1 cellular context compared by ENCODE assay signal in genomic region chr16:52573365-52574104, GRCh38.
TF ChIP-seq lines count a peak whose summit lies in the region.

No MANE protein-coding gene starts in this region.

TF ChIP-seq in HepG2, 621 proteins besides CTCF, POLR2A, EP300 and RAD21 (continued from another document and continues in another):
- TF ChIP-seq CBX5 (CRISPR knock-in tag; IDR thresholded peaks at IDR 0.05; ENCODE audit: borderline replicate concordance) (peak; percentile 86), SSRP1 (CRISPR knock-in tag; IDR thresholded peaks at IDR 0.05) (peak; percentile 64; the same call in 1 of the 2 replicates), MXI1 (IDR thresholded peaks at IDR 0.05; ENCODE audit: borderline replicate concordance, low read depth, low read length) (peak; percentile 59; the same call in 1 of the 3 replicates), ZNF292 (CRISPR knock-in tag; IDR thresholded peaks at IDR 0.05; ENCODE audit: borderline replicate concordance, low read depth) (peak; percentile 94; the same call in 1 of the 2 replicates), ZNF317 (CRISPR knock-in tag; IDR thresholded peaks at IDR 0.05) (no peak; the same call in 1 of the 2 replicates), SP4 (CRISPR knock-in tag; IDR thresholded peaks at IDR 0.05) (no peak), ZNF546 (CRISPR knock-in tag; conservative IDR thresholded peaks at IDR 0.05) (no peak), KDM1A (CRISPR knock-in tag; IDR thresholded peaks at IDR 0.05) (peak; percentile 55; the same call in 1 of the 2 replicates), POLR2AphosphoS5 (IDR thresholded peaks at IDR 0.05; ENCODE audit: low read depth, low read length) (peak; percentile 60), THAP11 (CRISPR knock-in tag; IDR thresholded peaks at IDR 0.05) (peak; percentile 80), IRF9 (CRISPR knock-in tag; IDR thresholded peaks at IDR 0.05; ENCODE audit: borderline replicate concordance) (no peak), KDM4B (CRISPR knock-in tag; IDR thresholded peaks at IDR 0.05) (0 out of 2 replicates have a peak, but pooled peaks have one; percentile 59), ZNF790 (CRISPR knock-in tag; IDR thresholded peaks at IDR 0.05; ENCODE audit: borderline replicate concordance) (no peak; the same call in 1 of the 2 replicates), IKZF4 (CRISPR knock-in tag; IDR thresholded peaks at IDR 0.05; ENCODE audit: borderline replicate concordance, low read depth, not compliant biosample characterization) (no peak), E2F2 (CRISPR knock-in tag; IDR thresholded peaks at IDR 0.05; ENCODE audit: borderline replicate concordance) (no peak), ZNF839 (CRISPR knock-in tag; IDR thresholded peaks at IDR 0.05; ENCODE audit: borderline replicate concordance) (no peak), ZNF160 (CRISPR knock-in tag; IDR thresholded peaks at IDR 0.05) (no peak), ZNF768 (CRISPR knock-in tag; IDR thresholded peaks at IDR 0.05) (no peak), MLLT10 (CRISPR knock-in tag; IDR thresholded peaks at IDR 0.05) (no peak), POLR2G (IDR thresholded peaks at IDR 0.05; ENCODE audit: low read depth, low read length) (peak; percentile 63), ZNF652 (CRISPR knock-in tag; IDR thresholded peaks at IDR 0.05; ENCODE audit: borderline replicate concordance, low read depth) (peak; percentile 67), SRSF9 (IDR thresholded peaks at IDR 0.05; ENCODE audit: borderline replicate concordance, insufficient read depth, low read depth, low read length, poor library complexity, severe bottlenecking) (no peak), BHLHE40 (IDR thresholded peaks at IDR 0.05; ENCODE audit: low read length) (no peak), DMAP1 (CRISPR knock-in tag; IDR thresholded peaks at IDR 0.05) (no peak; the same call in none of the 2 replicates), RXRA (CRISPR knock-in tag; IDR thresholded peaks at IDR 0.05) (no peak; the same call in 1 of the 2 replicates), RXRB (CRISPR knock-in tag; IDR thresholded peaks at IDR 0.05; ENCODE audit: borderline replicate concordance) (peak; percentile 91), CBX1 (IDR thresholded peaks at IDR 0.05; ENCODE audit: low read depth) (peak; percentile 85), ZNF44 (CRISPR knock-in tag; IDR thresholded peaks at IDR 0.05) (0 out of 2 replicates have a peak, but pooled peaks have one; percentile 43), RBFOX2 (IDR thresholded peaks at IDR 0.05; ENCODE audit: low read depth, low read length) (no peak), ZNF431 (CRISPR knock-in tag; IDR thresholded peaks at IDR 0.05; ENCODE audit: borderline replicate concordance, low read depth) (no peak), ZNF382 (CRISPR knock-in tag; IDR thresholded peaks at IDR 0.05; ENCODE audit: borderline replicate concordance) (no peak), ZNF362 (CRISPR knock-in tag; IDR thresholded peaks at IDR 0.05; ENCODE audit: borderline replicate concordance) (no peak; the same call in 1 of the 2 replicates), HIC2 (CRISPR knock-in tag; IDR thresholded peaks at IDR 0.05; ENCODE audit: low read depth) (peak; percentile 38; the same call in 1 of the 2 replicates), NFE2L2 (IDR thresholded peaks at IDR 0.05; ENCODE audit: low read length) (no peak), ZZZ3 (CRISPR knock-in tag; IDR thresholded peaks at IDR 0.05; ENCODE audit: borderline replicate concordance) (peak; percentile 41; the same call in 1 of the 2 replicates), SOX5 (CRISPR knock-in tag; IDR thresholded peaks at IDR 0.05; ENCODE audit: borderline replicate concordance) (peak; percentile 92), ZKSCAN1 (IDR thresholded peaks at IDR 0.05; ENCODE audit: low read length) (0 out of 2 replicates have a peak, but pooled peaks have one; percentile 3), MAFK (conservative IDR thresholded peaks at IDR 0.05 in 1 of 2, IDR thresholded peaks at IDR 0.05 in 1 of 2; ENCODE audit: low read length in 2 of 2) (no peak)
- TF ChIP-seq, protein P1, sequence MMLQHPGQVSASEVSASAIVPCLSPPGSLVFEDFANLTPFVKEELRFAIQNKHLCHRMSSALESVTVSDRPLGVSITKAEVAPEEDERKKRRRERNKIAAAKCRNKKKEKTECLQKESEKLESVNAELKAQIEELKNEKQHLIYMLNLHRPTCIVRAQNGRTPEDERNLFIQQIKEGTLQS (CRISPR knock-in tag; IDR thresholded peaks at IDR 0.05), result no peak
- TF ChIP-seq, protein P2, sequence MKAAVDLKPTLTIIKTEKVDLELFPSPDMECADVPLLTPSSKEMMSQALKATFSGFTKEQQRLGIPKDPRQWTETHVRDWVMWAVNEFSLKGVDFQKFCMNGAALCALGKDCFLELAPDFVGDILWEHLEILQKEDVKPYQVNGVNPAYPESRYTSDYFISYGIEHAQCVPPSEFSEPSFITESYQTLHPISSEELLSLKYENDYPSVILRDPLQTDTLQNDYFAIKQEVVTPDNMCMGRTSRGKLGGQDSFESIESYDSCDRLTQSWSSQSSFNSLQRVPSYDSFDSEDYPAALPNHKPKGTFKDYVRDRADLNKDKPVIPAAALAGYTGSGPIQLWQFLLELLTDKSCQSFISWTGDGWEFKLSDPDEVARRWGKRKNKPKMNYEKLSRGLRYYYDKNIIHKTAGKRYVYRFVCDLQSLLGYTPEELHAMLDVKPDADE (CRISPR knock-in tag; IDR thresholded peaks at IDR 0.05), result no peak
- TF ChIP-seq, protein P3, sequence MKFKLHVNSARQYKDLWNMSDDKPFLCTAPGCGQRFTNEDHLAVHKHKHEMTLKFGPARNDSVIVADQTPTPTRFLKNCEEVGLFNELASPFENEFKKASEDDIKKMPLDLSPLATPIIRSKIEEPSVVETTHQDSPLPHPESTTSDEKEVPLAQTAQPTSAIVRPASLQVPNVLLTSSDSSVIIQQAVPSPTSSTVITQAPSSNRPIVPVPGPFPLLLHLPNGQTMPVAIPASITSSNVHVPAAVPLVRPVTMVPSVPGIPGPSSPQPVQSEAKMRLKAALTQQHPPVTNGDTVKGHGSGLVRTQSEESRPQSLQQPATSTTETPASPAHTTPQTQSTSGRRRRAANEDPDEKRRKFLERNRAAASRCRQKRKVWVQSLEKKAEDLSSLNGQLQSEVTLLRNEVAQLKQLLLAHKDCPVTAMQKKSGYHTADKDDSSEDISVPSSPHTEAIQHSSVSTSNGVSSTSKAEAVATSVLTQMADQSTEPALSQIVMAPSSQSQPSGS (CRISPR knock-in tag; IDR thresholded peaks at IDR 0.05), result peak; percentile 59
- TF ChIP-seq, protein P4, sequence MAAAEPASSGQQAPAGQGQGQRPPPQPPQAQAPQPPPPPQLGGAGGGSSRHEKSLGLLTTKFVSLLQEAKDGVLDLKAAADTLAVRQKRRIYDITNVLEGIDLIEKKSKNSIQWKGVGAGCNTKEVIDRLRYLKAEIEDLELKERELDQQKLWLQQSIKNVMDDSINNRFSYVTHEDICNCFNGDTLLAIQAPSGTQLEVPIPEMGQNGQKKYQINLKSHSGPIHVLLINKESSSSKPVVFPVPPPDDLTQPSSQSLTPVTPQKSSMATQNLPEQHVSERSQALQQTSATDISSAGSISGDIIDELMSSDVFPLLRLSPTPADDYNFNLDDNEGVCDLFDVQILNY (CRISPR knock-in tag; conservative IDR thresholded peaks at IDR 0.05), result no peak
- TF ChIP-seq, protein P5, sequence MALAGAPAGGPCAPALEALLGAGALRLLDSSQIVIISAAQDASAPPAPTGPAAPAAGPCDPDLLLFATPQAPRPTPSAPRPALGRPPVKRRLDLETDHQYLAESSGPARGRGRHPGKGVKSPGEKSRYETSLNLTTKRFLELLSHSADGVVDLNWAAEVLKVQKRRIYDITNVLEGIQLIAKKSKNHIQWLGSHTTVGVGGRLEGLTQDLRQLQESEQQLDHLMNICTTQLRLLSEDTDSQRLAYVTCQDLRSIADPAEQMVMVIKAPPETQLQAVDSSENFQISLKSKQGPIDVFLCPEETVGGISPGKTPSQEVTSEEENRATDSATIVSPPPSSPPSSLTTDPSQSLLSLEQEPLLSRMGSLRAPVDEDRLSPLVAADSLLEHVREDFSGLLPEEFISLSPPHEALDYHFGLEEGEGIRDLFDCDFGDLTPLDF (CRISPR knock-in tag; IDR thresholded peaks at IDR 0.05), result no peak
- TF ChIP-seq, protein P6, sequence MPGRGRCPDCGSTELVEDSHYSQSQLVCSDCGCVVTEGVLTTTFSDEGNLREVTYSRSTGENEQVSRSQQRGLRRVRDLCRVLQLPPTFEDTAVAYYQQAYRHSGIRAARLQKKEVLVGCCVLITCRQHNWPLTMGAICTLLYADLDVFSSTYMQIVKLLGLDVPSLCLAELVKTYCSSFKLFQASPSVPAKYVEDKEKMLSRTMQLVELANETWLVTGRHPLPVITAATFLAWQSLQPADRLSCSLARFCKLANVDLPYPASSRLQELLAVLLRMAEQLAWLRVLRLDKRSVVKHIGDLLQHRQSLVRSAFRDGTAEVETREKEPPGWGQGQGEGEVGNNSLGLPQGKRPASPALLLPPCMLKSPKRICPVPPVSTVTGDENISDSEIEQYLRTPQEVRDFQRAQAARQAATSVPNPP (CRISPR knock-in tag; IDR thresholded peaks at IDR 0.05), result no peak; the same call in 1 of the 2 replicates
- TF ChIP-seq, protein P7, sequence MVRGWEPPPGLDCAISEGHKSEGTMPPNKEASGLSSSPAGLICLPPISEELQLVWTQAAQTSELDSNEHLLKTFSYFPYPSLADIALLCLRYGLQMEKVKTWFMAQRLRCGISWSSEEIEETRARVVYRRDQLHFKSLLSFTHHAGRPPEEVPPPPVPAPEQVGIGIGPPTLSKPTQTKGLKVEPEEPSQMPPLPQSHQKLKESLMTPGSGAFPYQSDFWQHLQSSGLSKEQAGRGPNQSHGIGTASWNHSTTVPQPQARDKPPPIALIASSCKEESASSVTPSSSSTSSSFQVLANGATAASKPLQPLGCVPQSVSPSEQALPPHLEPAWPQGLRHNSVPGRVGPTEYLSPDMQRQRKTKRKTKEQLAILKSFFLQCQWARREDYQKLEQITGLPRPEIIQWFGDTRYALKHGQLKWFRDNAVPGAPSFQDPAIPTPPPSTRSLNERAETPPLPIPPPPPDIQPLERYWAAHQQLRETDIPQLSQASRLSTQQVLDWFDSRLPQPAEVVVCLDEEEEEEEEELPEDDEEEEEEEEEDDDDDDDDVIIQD (CRISPR knock-in tag; IDR thresholded peaks at IDR 0.05; ENCODE audit: low read depth), result peak; percentile 98
- TF ChIP-seq, protein P8, sequence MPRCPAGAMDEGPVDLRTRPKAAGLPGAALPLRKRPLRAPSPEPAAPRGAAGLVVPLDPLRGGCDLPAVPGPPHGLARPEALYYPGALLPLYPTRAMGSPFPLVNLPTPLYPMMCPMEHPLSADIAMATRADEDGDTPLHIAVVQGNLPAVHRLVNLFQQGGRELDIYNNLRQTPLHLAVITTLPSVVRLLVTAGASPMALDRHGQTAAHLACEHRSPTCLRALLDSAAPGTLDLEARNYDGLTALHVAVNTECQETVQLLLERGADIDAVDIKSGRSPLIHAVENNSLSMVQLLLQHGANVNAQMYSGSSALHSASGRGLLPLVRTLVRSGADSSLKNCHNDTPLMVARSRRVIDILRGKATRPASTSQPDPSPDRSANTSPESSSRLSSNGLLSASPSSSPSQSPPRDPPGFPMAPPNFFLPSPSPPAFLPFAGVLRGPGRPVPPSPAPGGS (CRISPR knock-in tag; IDR thresholded peaks at IDR 0.05), result no peak
- TF ChIP-seq, protein P9, sequence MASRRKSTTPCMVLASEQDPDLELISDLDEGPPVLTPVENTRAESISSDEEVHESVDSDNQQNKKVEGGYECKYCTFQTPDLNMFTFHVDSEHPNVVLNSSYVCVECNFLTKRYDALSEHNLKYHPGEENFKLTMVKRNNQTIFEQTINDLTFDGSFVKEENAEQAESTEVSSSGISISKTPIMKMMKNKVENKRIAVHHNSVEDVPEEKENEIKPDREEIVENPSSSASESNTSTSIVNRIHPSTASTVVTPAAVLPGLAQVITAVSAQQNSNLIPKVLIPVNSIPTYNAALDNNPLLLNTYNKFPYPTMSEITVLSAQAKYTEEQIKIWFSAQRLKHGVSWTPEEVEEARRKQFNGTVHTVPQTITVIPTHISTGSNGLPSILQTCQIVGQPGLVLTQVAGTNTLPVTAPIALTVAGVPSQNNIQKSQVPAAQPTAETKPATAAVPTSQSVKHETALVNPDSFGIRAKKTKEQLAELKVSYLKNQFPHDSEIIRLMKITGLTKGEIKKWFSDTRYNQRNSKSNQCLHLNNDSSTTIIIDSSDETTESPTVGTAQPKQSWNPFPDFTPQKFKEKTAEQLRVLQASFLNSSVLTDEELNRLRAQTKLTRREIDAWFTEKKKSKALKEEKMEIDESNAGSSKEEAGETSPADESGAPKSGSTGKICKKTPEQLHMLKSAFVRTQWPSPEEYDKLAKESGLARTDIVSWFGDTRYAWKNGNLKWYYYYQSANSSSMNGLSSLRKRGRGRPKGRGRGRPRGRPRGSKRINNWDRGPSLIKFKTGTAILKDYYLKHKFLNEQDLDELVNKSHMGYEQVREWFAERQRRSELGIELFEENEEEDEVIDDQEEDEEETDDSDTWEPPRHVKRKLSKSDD (CRISPR knock-in tag; IDR thresholded peaks at IDR 0.05; ENCODE audit: low read depth), result no peak
